In genomic region chr2:37671816-37672103, GRCh38 we compare ENCODE assay signal across 8 cellular contexts. TPM values are rescaled to one million over a fixed set of nuclear protein-coding genes. Genes with fewer than 3 reads are reported as not detected.
DNase-seq lines count a peak whose midpoint lies in the region; ATAC-seq, FAIRE-seq and TF ChIP-seq lines count a peak whose summit lies in the region.

No MANE protein-coding gene starts in this region.

- peak; percentile 35 for DNase-seq in NK-92 treated with Interleukin-12 subunit alpha and Interleukin-12 subunit beta, amount 100 ng/mL, for 24 hours (lab: John Stamatoyannopoulos, UW)
- DNase-seq in NK-92 (lab: John Stamatoyannopoulos, UW; ENCODE audit: unreplicated experiment) (no peak), kidney (no peak), testis (peak; percentile 19), Ammon's horn (ENCODE audit: low spot score) (no peak), foreskin melanocyte (no peak)
- no peak for DNase-seq in activated naive CD8-positive, alpha-beta T cell treated with anti-CD3 and anti-CD28 coated beads for 36 hours

- H3K9ac ChIP-seq in kidney (ENCODE audit: low read length in 2 of 2) = peak overlapping the region; percentile 30 to 85

- H3K4me1 ChIP-seq in kidney (ENCODE audit: control insufficient read depth in 1 of 2, insufficient read depth in 1 of 2, low read depth in 1 of 2, low read length in 2 of 2) = peaks cover 0 to 4% of the 10 kb centered on the region in 2 donors
- H3K4me1 ChIP-seq in testis = peaks cover 7% of the 10 kb centered on the region

- no peaks in the 10 kb centered on the region for H3K9me3 Mint-ChIP-seq in activated naive CD8-positive, alpha-beta T cell treated with anti-CD3 and anti-CD28 coated beads for 36 hours

- H3K36me3 Mint-ChIP-seq in activated naive CD8-positive, alpha-beta T cell treated with anti-CD3 and anti-CD28 coated beads for 36 hours = peaks cover 12% of the 10 kb centered on the region

- 0% methylated on average over 28 of the region's 29 CpGs; no CpG with 5 or more reads in 1 of the 2 donors for WGBS in testis, 2 donors

- H3K27me3 ChIP-seq in testis = no peaks in the 10 kb centered on the region

- peak overlapping the region; percentile 79 for H3K4me3 Mint-ChIP-seq in activated naive CD8-positive, alpha-beta T cell treated with anti-CD3 and anti-CD28 coated beads for 36 hours

- H3K4me1 Mint-ChIP-seq in activated naive CD8-positive, alpha-beta T cell treated with anti-CD3 and anti-CD28 coated beads for 36 hours = peaks cover 48% of the 10 kb centered on the region

- peak; percentile 2 for ATAC-seq in HG03378 (IDR thresholded peaks at IDR 0.05; ENCODE audit: unreplicated experiment)

- no peak for FAIRE-seq in kidney (lab: Jason Lieb, UNC)

- H3K4me3 ChIP-seq in kidney (ENCODE audit: low read length in 2 of 2) = peak overlapping the region; percentile 60 to 83
- H3K4me3 ChIP-seq in testis = peak overlapping the region; percentile 83 to 95

- no peaks in the 10 kb centered on the region for H3K36me3 ChIP-seq in kidney (ENCODE audit: control insufficient read depth in 1 of 2, insufficient read depth in 2 of 2, low read length in 2 of 2)
- H3K36me3 ChIP-seq in testis (ENCODE audit: low read depth, missing control alignments) = no peaks in the 10 kb centered on the region

- TF ChIP-seq POLR2A in testis (IDR thresholded peaks at IDR 0.05) = no peak

- H3K27me3 Mint-ChIP-seq in activated naive CD8-positive, alpha-beta T cell treated with anti-CD3 and anti-CD28 coated beads for 36 hours = no peaks in the 10 kb centered on the region

- peak overlapping the region; percentile 87 to 92 for H3K27ac ChIP-seq in kidney (ENCODE audit: low read depth in 2 of 2, low read length in 2 of 2)
- peak overlapping the region; percentile 88 to 94 for H3K27ac ChIP-seq in testis

- TF ChIP-seq CTCF in kidney (IDR thresholded peaks at IDR 0.05; ENCODE audit: borderline replicate concordance, extremely low read depth, insufficient read depth) (no peak), testis (IDR thresholded peaks at IDR 0.05) (no peak)

- no peaks in the 10 kb centered on the region for H3K9me3 ChIP-seq in kidney (ENCODE audit: control insufficient read depth in 1 of 2, low read length in 2 of 2)
- no peaks in the 10 kb centered on the region for H3K9me3 ChIP-seq in testis

- peak overlapping the region; percentile 74 for H3K27ac Mint-ChIP-seq in activated naive CD8-positive, alpha-beta T cell treated with anti-CD3 and anti-CD28 coated beads for 36 hours

- intact Hi-C loops in kidney (cut with DNase I) (no loop called here), testis (cut with DNase I; ENCODE audit: low total_unique reads) (no loop called here)

RNA-seq across cellular contexts. Expression of gene CDC42EP3, which starts 0.3 kb away (rescaled TPM):
- 10 to 100 TPM; 18.6 to 22.2 TPM for total RNA-seq in activated naive CD8-positive, alpha-beta T cell treated with anti-CD3 and anti-CD28 coated beads for 36 hours
- total RNA-seq in kidney = 34.1 TPM
- 21.3 TPM for polyA plus RNA-seq in kidney (ENCODE audit: insufficient read depth, low read depth, low replicate concordance)
- 10 to 100 TPM; 44.3 to 50.6 TPM for total RNA-seq in testis
- 107 TPM for polyA plus RNA-seq in testis (ENCODE audit: insufficient read depth, low read depth, low replicate concordance)

Comparison
In these comparisons a context has a peak if more than half of its experiments do, and no peak if none do; other contexts are left out.
1. DNase-seq: peak in NK-92 treated with Interleukin-12 subunit alpha and Interleukin-12 subunit beta, amount 100 ng/mL, for 24 hours (single experiment) and testis (single experiment); none in NK-92 (single experiment), activated naive CD8-positive, alpha-beta T cell treated with anti-CD3 and anti-CD28 coated beads for 36 hours (single experiment), kidney (single experiment), Ammon's horn (single experiment) and foreskin melanocyte (single experiment).